In the genomic region with DNA sequence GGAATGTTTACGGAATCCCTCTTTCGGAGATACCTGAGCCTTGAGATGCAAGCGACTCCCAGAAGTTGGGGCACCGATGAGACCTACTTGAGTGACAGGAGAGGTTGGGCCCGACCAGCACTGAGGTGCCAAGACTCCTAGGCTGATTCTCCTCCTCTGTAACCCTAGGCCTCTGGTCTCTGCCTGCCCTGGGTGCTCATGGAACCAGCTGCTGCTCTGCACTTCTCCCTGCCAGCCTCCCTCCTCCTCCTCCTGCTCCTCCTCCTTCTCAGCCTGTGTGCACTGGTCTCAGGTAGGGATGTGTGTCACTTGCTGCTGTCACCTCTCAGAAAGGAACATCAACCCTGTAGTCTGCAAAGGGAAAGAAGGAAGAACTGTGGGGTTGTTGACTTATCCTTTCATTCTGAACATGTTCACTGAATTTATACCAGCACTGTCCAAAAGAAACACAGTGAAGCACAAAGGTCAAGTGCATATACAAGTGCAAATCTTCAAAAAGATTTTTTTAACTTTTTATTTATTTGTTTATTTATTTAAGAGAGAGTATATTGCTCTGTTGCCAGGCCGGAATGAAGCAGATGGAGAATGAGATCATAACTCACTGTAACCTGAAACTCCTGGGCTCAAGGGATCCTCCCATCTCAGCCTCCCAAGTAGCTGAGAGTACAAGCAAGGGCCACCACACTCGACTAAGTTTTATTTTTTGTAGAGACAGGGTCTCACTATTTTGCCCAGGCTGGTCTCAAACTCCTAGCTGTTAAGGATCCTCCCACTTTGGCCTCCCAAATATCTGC, we compare ENCODE assay signal across 8 cellular contexts. TPM values are rescaled to one million over a fixed set of nuclear protein-coding genes. Genes with fewer than 3 reads are reported as not detected.
DNase-seq lines count a peak whose midpoint lies in the region; ATAC-seq and TF ChIP-seq lines count a peak whose summit lies in the region.

No MANE protein-coding gene starts in this region.

- no peak for TF ChIP-seq CTCF in Calu3 (IDR thresholded peaks at IDR 0.05; ENCODE audit: unreplicated experiment)
- TF ChIP-seq CTCF in upper lobe of right lung (IDR thresholded peaks at IDR 0.05): no peak

- H3K27me3 ChIP-seq in mononuclear cell (ENCODE audit: insufficient read depth, low read length): no peaks in the 10 kb centered on the region
- no peaks in the 10 kb centered on the region for H3K27me3 ChIP-seq in upper lobe of right lung

- H3K9ac ChIP-seq in SK-N-MC (ENCODE audit: insufficient read length): peak overlapping the region; percentile 86

- ATAC-seq in HG02973 (IDR thresholded peaks at IDR 0.05; ENCODE audit: unreplicated experiment) (peak; percentile 4), upper lobe of right lung (peak; percentile 63), GM18867 (IDR thresholded peaks at IDR 0.05; ENCODE audit: unreplicated experiment) (no peak), HG03280 (IDR thresholded peaks at IDR 0.05; ENCODE audit: unreplicated experiment) (no peak)

- no peaks in the 10 kb centered on the region for H3K9me3 Mint-ChIP-seq in Calu3 (ENCODE audit: low read depth, unreplicated experiment)

- no peaks in the 10 kb centered on the region for H3K27me3 Mint-ChIP-seq in Calu3 (ENCODE audit: unreplicated experiment)

- peak overlapping the region; percentile 88 for H3K27ac Mint-ChIP-seq in Calu3 (ENCODE audit: unreplicated experiment)

- intact Hi-C loops in Calu3 (cut with micrococcal nuclease; ENCODE audit: unreplicated experiment) (loop anchor here (1.0 kb wide), 1 partner anchor 36 kb away; no protein-coding TSS in a partner anchor), upper lobe of right lung (cut with DNase I) (no loop called here)

- H3K27ac ChIP-seq in SK-N-MC: no peak overlapping the region
- peak overlapping the region; percentile 72 for H3K27ac ChIP-seq in upper lobe of right lung

- H3K4me3 Mint-ChIP-seq in Calu3 (ENCODE audit: low read depth, unreplicated experiment): peak overlapping the region; percentile 95

- H3K4me3 ChIP-seq in SK-N-MC (peak overlapping the region; percentile 96), mononuclear cell (ENCODE audit: low read length) (peak overlapping the region; percentile 73), upper lobe of right lung (peak overlapping the region; percentile 75)

- H3K9me3 ChIP-seq in SK-N-MC (ENCODE audit: low read depth, low read length): no peaks in the 10 kb centered on the region
- H3K9me3 ChIP-seq in mononuclear cell (ENCODE audit: low read depth, low read length): no peaks in the 10 kb centered on the region
- H3K9me3 ChIP-seq in upper lobe of right lung: no peaks in the 10 kb centered on the region

- peaks cover 22% of the 10 kb centered on the region for H3K36me3 Mint-ChIP-seq in Calu3 (ENCODE audit: insufficient read depth, unreplicated experiment)

- CTCF ChIA-PET in Calu3 (lab: Charles Lee): interaction anchor here (1.0 kb wide), 1 partner anchor 12 kb away, joined by 3 read pairs; no protein-coding TSS in a partner anchor

- TSS peak; percentile 45 for BruUV-seq in Calu3 (replicated peaks; lab: Mats Ljungman, UMichigan)

- peak; percentile 30 for DNase-seq in Calu3
- no peak for DNase-seq in SK-N-MC (ENCODE audit: low read depth, low spot score)
- peak; percentile 55 for DNase-seq in ecto neural progenitor cell (ENCODE audit: low spot score)
- DNase-seq in upper lobe of right lung: no peak

- peaks cover 35% of the 10 kb centered on the region for H3K4me1 Mint-ChIP-seq in Calu3 (ENCODE audit: low read depth, unreplicated experiment)

- H3K36me3 ChIP-seq in SK-N-MC (ENCODE audit: insufficient read depth, low read length) (no peaks in the 10 kb centered on the region), upper lobe of right lung (no peaks in the 10 kb centered on the region)

- H3K4me1 ChIP-seq in mononuclear cell (ENCODE audit: insufficient read depth, low read length): peaks cover 32% of the 10 kb centered on the region
- H3K4me1 ChIP-seq in upper lobe of right lung: peaks cover 14% of the 10 kb centered on the region

RNA-seq across cellular contexts. Expression of gene BTN2A2, which starts 0.9 kb away (rescaled TPM):
- total RNA-seq in Calu3 (2022) (16.9 and 17.6 TPM in 2 replicates), mononuclear cell (29.2 TPM), upper lobe of right lung (25.6 TPM)

RNA-seq across cellular contexts. Expression of gene BTN3A1, which starts 18.3 kb away (rescaled TPM):
- total RNA-seq in Calu3 (2022): 29.0 and 40.5 TPM in 2 replicates
- total RNA-seq in mononuclear cell: 51.2 TPM
- total RNA-seq in upper lobe of right lung: 52.2 TPM

RNA-seq across cellular contexts. Expression of gene BTN3A2, which starts 18.8 kb away (rescaled TPM):
- 28.2 and 36.3 TPM in 2 replicates for total RNA-seq in Calu3 (2022)
- total RNA-seq in mononuclear cell: 32.0 TPM
- total RNA-seq in upper lobe of right lung: 65.2 TPM

RNA-seq across cellular contexts. Expression of gene BTN3A3, which starts 56.5 kb away (rescaled TPM):
- total RNA-seq in Calu3 (2022): 15.5 and 20.6 TPM in 2 replicates
- total RNA-seq in mononuclear cell: 19.4 TPM
- 46.9 TPM for total RNA-seq in upper lobe of right lung

Comparison
In these comparisons a context has a peak if more than half of its experiments do, and no peak if none do; other contexts are left out.
1. DNase-seq: peak in Calu3 (single experiment) and ecto neural progenitor cell (single experiment); none in SK-N-MC (single experiment) and upper lobe of right lung (single experiment).
2. ATAC-seq: peak in HG02973 (single experiment) and upper lobe of right lung (single experiment); none in GM18867 (single experiment) and HG03280 (single experiment).
3. Peak in every context shown above with its lines, with median percentiles within 50 percentile points of each other: H3K4me3 ChIP-seq.